10 cellular contexts compared by ENCODE assay signal in genomic region chr10:30182191-30183075, GRCh38.
DNase-seq lines count a peak whose midpoint lies in the region; ATAC-seq and TF ChIP-seq lines count a peak whose summit lies in the region.
"Had no signal": no experiment of that assay in that cellular context is flagged by ENCODE, and none has a peak within 500 bp of the region (broad histone marks: within the 10 kb centered on the region; RNA-seq: fewer than 3 reads in every experiment).

No MANE protein-coding gene starts in this region.

- H3K4me2 ChIP-seq in GM23338 (no peak overlapping the region), hepatocyte (peak overlapping the region; percentile 29), OCI-LY7 (ENCODE audit: low read length) (no peak overlapping the region)

- no peak for TF ChIP-seq EP300 in stomach (IDR thresholded peaks at IDR 0.05)

- H3K27ac ChIP-seq in GM23338 (ENCODE audit: low read depth) (no peak overlapping the region), hepatocyte (peak overlapping the region; percentile 89), stomach (peak overlapping the region in 3 of 5 donors; percentile 16 to 59 (median 58)), OCI-LY7 (ENCODE audit: low read depth, low read length, poor library complexity, severe bottlenecking) (no peak overlapping the region)
- no peak overlapping the region for H3K27ac ChIP-seq in CD8-positive, alpha-beta T cell (ENCODE audit: low read depth, low read length)

- no peak for TF ChIP-seq POLR2A in stomach (IDR thresholded peaks at IDR 0.05)

- H3K9me3 ChIP-seq in hepatocyte (ENCODE audit: low read depth): no peaks in the 10 kb centered on the region
- no peaks in the 10 kb centered on the region for H3K9me3 ChIP-seq in stomach
- no peaks in the 10 kb centered on the region for H3K9me3 ChIP-seq in CD8-positive, alpha-beta T cell (ENCODE audit: low read length)
- H3K9me3 ChIP-seq in OCI-LY7 (ENCODE audit: low read length): no peaks in the 10 kb centered on the region

- no peaks in the 10 kb centered on the region for H3K4me1 Mint-ChIP-seq in GM23338
- H3K4me1 Mint-ChIP-seq in CD8-positive, alpha-beta T cell (ENCODE audit: low read depth): no peaks in the 10 kb centered on the region

- no peak for ATAC-seq in GM23338
- no peak for ATAC-seq in CD8-positive, alpha-beta T cell
- no peak for ATAC-seq in GM21528 (IDR thresholded peaks at IDR 0.05; ENCODE audit: low FRiP score, unreplicated experiment)

- peaks cover 1% of the 10 kb centered on the region for H3K27me3 Mint-ChIP-seq in GM23338 (ENCODE audit: insufficient read depth, low read depth, poor library complexity)
- peaks cover 12% of the 10 kb centered on the region for H3K27me3 Mint-ChIP-seq in CD8-positive, alpha-beta T cell (ENCODE audit: low read depth)

- H3K4me3 ChIP-seq in GM23338: no peak overlapping the region
- no peak overlapping the region for H3K4me3 ChIP-seq in hepatocyte
- no peak overlapping the region for H3K4me3 ChIP-seq in stomach
- no peak overlapping the region for H3K4me3 ChIP-seq in CD8-positive, alpha-beta T cell (ENCODE audit: low read depth, low read length)
- H3K4me3 ChIP-seq in OCI-LY7 (ENCODE audit: low read depth, low read length, poor library complexity, severe bottlenecking): no peak overlapping the region

- H3K9me2 ChIP-seq in GM23338 (ENCODE audit: insufficient read depth): no peaks in the 10 kb centered on the region
- no peaks in the 10 kb centered on the region for H3K9me2 ChIP-seq in hepatocyte (replicated peaks; ENCODE audit: insufficient read depth)
- H3K9me2 ChIP-seq in OCI-LY7 (ENCODE audit: insufficient read depth, low read length): no peaks in the 10 kb centered on the region

- H3K36me3 Mint-ChIP-seq in GM23338 (ENCODE audit: low read depth): no peaks in the 10 kb centered on the region
- H3K36me3 Mint-ChIP-seq in CD8-positive, alpha-beta T cell: no peaks in the 10 kb centered on the region

- no peak overlapping the region for H3K4me3 Mint-ChIP-seq in GM23338
- no peak overlapping the region for H3K4me3 Mint-ChIP-seq in CD8-positive, alpha-beta T cell

- no peaks in the 10 kb centered on the region for H3K79me2 ChIP-seq in GM23338 (replicated peaks; ENCODE audit: insufficient read depth)
- H3K79me2 ChIP-seq in hepatocyte: no peaks in the 10 kb centered on the region
- H3K79me2 ChIP-seq in OCI-LY7 (ENCODE audit: insufficient read depth, low read depth, low read length): no peaks in the 10 kb centered on the region

- no peaks in the 10 kb centered on the region for H3K9me3 Mint-ChIP-seq in GM23338
- H3K9me3 Mint-ChIP-seq in CD8-positive, alpha-beta T cell: no peaks in the 10 kb centered on the region

- H2AFZ ChIP-seq in GM23338 (peak overlapping the region; percentile 38; the same call in 1 of the 2 replicates), hepatocyte (peak overlapping the region; percentile 1), OCI-LY7 (ENCODE audit: low read length) (no peak overlapping the region)

- DNase-seq in GM23338 (ENCODE audit: low spot score) (no peak), amniotic epithelial cell (ENCODE audit: low read depth) (peak; percentile 90), hepatocyte (ENCODE audit: low spot score) (peak; percentile 81), stomach (no peak), OCI-LY7 (ENCODE audit: low spot score) (no peak), foreskin melanocyte (no peak)
- no peak for DNase-seq in CD8-positive, alpha-beta T cell
- DNase-seq: activated T-cell treated with anti-CD3 and anti-CD28 coated beads, Interleukin-2, amount 50 U/mL, for 1 hour; glutamatergic neuron had no signal

- no TSS peak for BruUV-seq in OCI-LY7 (replicated peaks; lab: Mats Ljungman, UMichigan)

- POLR2A ChIA-PET in CD8-positive, alpha-beta T cell (lab: Charles Lee): no interaction called here
- POLR2A ChIA-PET in OCI-LY7 (lab: Charles Lee): no interaction called here

- H4K20me1 ChIP-seq in GM23338 (replicated peaks; ENCODE audit: insufficient read depth) (no peaks in the 10 kb centered on the region), hepatocyte (ENCODE audit: insufficient read depth, poor library complexity, severe bottlenecking) (no peaks in the 10 kb centered on the region), OCI-LY7 (ENCODE audit: insufficient read depth, low read length) (no peaks in the 10 kb centered on the region)

- CTCF ChIA-PET in CD8-positive, alpha-beta T cell (lab: Charles Lee): no interaction called here
- CTCF ChIA-PET in OCI-LY7 (lab: Charles Lee; ENCODE audit: unreplicated experiment): no interaction called here

- H3F3A ChIP-seq in GM23338 (replicated peaks; ENCODE audit: low read depth): no peaks in the 10 kb centered on the region

- H3K36me3 ChIP-seq in GM23338 (ENCODE audit: insufficient read depth): no peaks in the 10 kb centered on the region
- no peaks in the 10 kb centered on the region for H3K36me3 ChIP-seq in hepatocyte (replicated peaks; ENCODE audit: insufficient read depth, low read depth)
- H3K36me3 ChIP-seq in stomach: no peaks in the 10 kb centered on the region
- no peaks in the 10 kb centered on the region for H3K36me3 ChIP-seq in CD8-positive, alpha-beta T cell (ENCODE audit: insufficient read depth, low read length)
- no peaks in the 10 kb centered on the region for H3K36me3 ChIP-seq in OCI-LY7 (ENCODE audit: insufficient read depth, low read length)

- TF ChIP-seq CTCF in GM23338 (conservative IDR thresholded peaks at IDR 0.05; ENCODE audit: low read depth in 2 of 2) (no peak), hepatocyte (IDR thresholded peaks at IDR 0.05; ENCODE audit: poor library complexity) (no peak), stomach (IDR thresholded peaks at IDR 0.05) (no peak), OCI-LY7 (conservative IDR thresholded peaks at IDR 0.05; ENCODE audit: low read length) (no peak)
- TF ChIP-seq CTCF in CD8-positive, alpha-beta T cell (IDR thresholded peaks at IDR 0.05): no peak

- intact Hi-C loops in stomach (cut with DNase I; ENCODE audit: low total_unique reads) (no loop called here), OCI-LY7 (cut with micrococcal nuclease; ENCODE audit: unreplicated experiment) (no loop called here)
- intact Hi-C loops in CD8-positive, alpha-beta T cell (cut with DNase I, micrococcal nuclease): no loop called here

- H3K27me3 ChIP-seq in GM23338 (ENCODE audit: insufficient read depth) (no peaks in the 10 kb centered on the region), hepatocyte (no peaks in the 10 kb centered on the region), stomach (no peaks in the 10 kb centered on the region)
- no peaks in the 10 kb centered on the region for H3K27me3 ChIP-seq in CD8-positive, alpha-beta T cell (ENCODE audit: insufficient read depth, low read length)

- no peak overlapping the region for H3K27ac Mint-ChIP-seq in GM23338
- no peak overlapping the region for H3K27ac Mint-ChIP-seq in CD8-positive, alpha-beta T cell

- 42% methylated on average over 25 of the region's 25 CpGs for WGBS in hepatocyte (ENCODE audit: low lambda C conversion rate, missing lambda C conversion rate)
- 63 to 76% (median 68%) methylated on average over 25 of the region's 25 CpGs for WGBS in stomach, 5 donors

- H3K4me1 ChIP-seq in GM23338 (ENCODE audit: insufficient read depth) (no peaks in the 10 kb centered on the region), hepatocyte (ENCODE audit: insufficient read depth) (peaks cover 45% of the 10 kb centered on the region), stomach (peaks cover 0 to 24% (median 17%) of the 10 kb centered on the region in 4 donors), OCI-LY7 (ENCODE audit: insufficient read depth, low read length, poor library complexity, severe bottlenecking) (no peaks in the 10 kb centered on the region)
- no peaks in the 10 kb centered on the region for H3K4me1 ChIP-seq in CD8-positive, alpha-beta T cell (ENCODE audit: insufficient read depth, low read length)

TF ChIP-seq in GM23338, 12 proteins besides CTCF, POLR2A, EP300 and RAD21 (continues in another document):
- no peak for TF ChIP-seq EZH2 (IDR thresholded peaks at IDR 0.05; ENCODE audit: low read depth, unreplicated experiment)
- no peak for TF ChIP-seq POLR2AphosphoS5 (IDR thresholded peaks at IDR 0.05; ENCODE audit: low read depth)
- no peak for TF ChIP-seq JUNB (IDR thresholded peaks at IDR 0.05; ENCODE audit: unreplicated experiment)

Comparison
In these comparisons a context has a peak if more than half of its experiments do, and no peak if none do; other contexts are left out.
1. DNase-seq: peak in amniotic epithelial cell (single experiment) and hepatocyte (single experiment); none in GM23338 (single experiment), stomach (single experiment), CD8-positive, alpha-beta T cell (0 of 7), OCI-LY7 (single experiment) and foreskin melanocyte (single experiment).
2. H3K27ac ChIP-seq: peak in hepatocyte (single experiment) and stomach (3 of 5); none in GM23338 (single experiment), CD8-positive, alpha-beta T cell (single experiment) and OCI-LY7 (single experiment).